Comparison of ENCODE assay signal across 13 cellular contexts in the genomic region with DNA sequence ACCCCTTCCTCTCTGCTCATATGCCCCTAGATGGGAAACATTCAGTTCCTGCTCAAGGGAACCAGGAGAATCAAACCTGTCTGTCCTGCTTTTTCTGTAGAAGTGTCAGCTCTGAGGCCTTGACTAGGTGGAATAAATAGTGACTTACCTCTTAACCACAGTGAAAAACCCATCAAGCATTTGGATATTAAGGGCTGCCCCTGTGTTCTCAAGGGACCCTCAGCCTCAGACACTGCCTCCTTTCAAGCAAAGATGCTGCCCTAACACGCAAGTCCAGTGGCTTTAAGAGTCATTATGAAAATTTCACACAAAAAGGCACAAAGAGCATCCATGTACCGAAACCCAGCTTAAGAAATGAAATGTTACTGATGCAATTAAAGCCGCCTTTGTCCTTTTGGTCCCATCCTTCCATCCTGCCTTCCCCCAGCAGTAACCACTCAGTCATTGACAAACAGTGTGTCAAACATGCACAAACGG.
A peak's percentile ranks its signal among the peaks of the same experiment; 100 is the strongest.
DNase-seq lines count a peak whose midpoint lies in the region; ATAC-seq and TF ChIP-seq lines count a peak whose summit lies in the region.
"Had no signal": no experiment of that assay in that cellular context is flagged by ENCODE, and none has a peak within 500 bp of the region (broad histone marks: within the 10 kb centered on the region; RNA-seq: fewer than 3 reads in every experiment).

No MANE protein-coding gene starts in this region.

- TF ChIP-seq CTCF in epithelial cell of esophagus (IDR thresholded peaks at IDR 0.05; ENCODE audit: insufficient read depth, low read depth, low read length, missing control alignments), result no peak
- TF ChIP-seq CTCF in upper lobe of right lung (IDR thresholded peaks at IDR 0.05), result no peak
- no peak for TF ChIP-seq CTCF in osteocyte (IDR thresholded peaks at IDR 0.05)

- ATAC-seq in HG02884 (IDR thresholded peaks at IDR 0.05; ENCODE audit: unreplicated experiment), result peak; percentile 72
- ATAC-seq in upper lobe of right lung, result no peak
- ATAC-seq in activated T-helper 17 cell treated with anti-CD3 and anti-CD28 coated beads, Interleukin-2, amount 50 U/mL, for 72 hours (replicated peaks), result no peak

- H3K36me3 Mint-ChIP-seq in activated naive CD8-positive, alpha-beta T cell, result peaks cover 3% of the 10 kb centered on the region
- H3K36me3 Mint-ChIP-seq in activated naive CD8-positive, alpha-beta T cell treated with anti-CD3 and anti-CD28 coated beads for 36 hours, result no peaks in the 10 kb centered on the region
- H3K36me3 Mint-ChIP-seq in activated T-helper 17 cell treated with anti-CD3 and anti-CD28 coated beads, Interleukin-2, amount 50 U/mL, for 72 hours (ENCODE audit: low read depth), result no peaks in the 10 kb centered on the region
- no peaks in the 10 kb centered on the region for H3K36me3 Mint-ChIP-seq in osteocyte (ENCODE audit: unreplicated experiment)
- H3K36me3 Mint-ChIP-seq in activated CD4-positive, alpha-beta T cell treated with anti-CD3 and anti-CD28 coated beads, Interleukin-2, amount 10 ng/mL, durations not matched to agents 24 days and 14 days (ENCODE audit: low read depth), result peaks cover 2% of the 10 kb centered on the region

- peak overlapping the region; percentile 12 for H3K4me3 Mint-ChIP-seq in activated naive CD8-positive, alpha-beta T cell
- no peak overlapping the region for H3K4me3 Mint-ChIP-seq in activated naive CD8-positive, alpha-beta T cell treated with anti-CD3 and anti-CD28 coated beads for 36 hours
- H3K4me3 Mint-ChIP-seq in activated T-helper 17 cell treated with anti-CD3 and anti-CD28 coated beads, Interleukin-2, amount 50 U/mL, for 72 hours, result no peak overlapping the region
- H3K4me3 Mint-ChIP-seq in osteocyte (ENCODE audit: unreplicated experiment), result no peak overlapping the region
- H3K4me3 Mint-ChIP-seq in activated CD4-positive, alpha-beta T cell treated with anti-CD3 and anti-CD28 coated beads, Interleukin-2, amount 10 ng/mL, durations not matched to agents 24 days and 14 days, result no peak overlapping the region
- H3K4me3 Mint-ChIP-seq: dendritic cell treated with granulocyte-macrophage colony-stimulating factor and Interleukin-4, amounts not matched to agents 40 ng/mL and 50 ng/mL, for 4 days had no signal

- no peak for DNase-seq in activated naive CD8-positive, alpha-beta T cell treated with anti-CD3 and anti-CD28 coated beads for 36 hours
- DNase-seq in epithelial cell of esophagus (ENCODE audit: low read depth), result peak; percentile 40
- DNase-seq in upper lobe of right lung, result no peak
- no peak for DNase-seq in osteocyte (ENCODE audit: extremely low spot score, unreplicated experiment)
- no peak for DNase-seq in activated CD4-positive, alpha-beta T cell treated with anti-CD3 and anti-CD28 coated beads, Interleukin-2, amount 10 ng/mL, durations not matched to agents 24 days and 14 days
- DNase-seq: DMS79, KG1, NCI-H2029 had no signal

- H3K4me1 ChIP-seq in upper lobe of right lung, result no peaks in the 10 kb centered on the region

- H3K4me3 ChIP-seq in epithelial cell of esophagus (ENCODE audit: low read length), result no peak overlapping the region
- H3K4me3 ChIP-seq in upper lobe of right lung, result no peak overlapping the region

- no peaks in the 10 kb centered on the region for H3K36me3 ChIP-seq in upper lobe of right lung

- H3K9me3 ChIP-seq in upper lobe of right lung, result no peaks in the 10 kb centered on the region

- intact Hi-C loops in upper lobe of right lung (cut with DNase I), result no loop called here
- intact Hi-C loops in activated CD4-positive, alpha-beta T cell treated with anti-CD3 and anti-CD28 coated beads, Interleukin-2, amount 10 ng/mL, durations not matched to agents 24 days and 14 days (cut with micrococcal nuclease), result no loop called here

- no peak overlapping the region for H3K27ac Mint-ChIP-seq in activated naive CD8-positive, alpha-beta T cell
- H3K27ac Mint-ChIP-seq in activated naive CD8-positive, alpha-beta T cell treated with anti-CD3 and anti-CD28 coated beads for 36 hours, result no peak overlapping the region
- no peak overlapping the region for H3K27ac Mint-ChIP-seq in activated T-helper 17 cell treated with anti-CD3 and anti-CD28 coated beads, Interleukin-2, amount 50 U/mL, for 72 hours
- H3K27ac Mint-ChIP-seq in osteocyte (ENCODE audit: unreplicated experiment), result no peak overlapping the region
- H3K27ac Mint-ChIP-seq in activated CD4-positive, alpha-beta T cell treated with anti-CD3 and anti-CD28 coated beads, Interleukin-2, amount 10 ng/mL, durations not matched to agents 24 days and 14 days, result no peak overlapping the region
- H3K27ac Mint-ChIP-seq: dendritic cell treated with granulocyte-macrophage colony-stimulating factor and Interleukin-4, amounts not matched to agents 40 ng/mL and 50 ng/mL, for 4 days had no signal

- H3K4me1 Mint-ChIP-seq in activated naive CD8-positive, alpha-beta T cell (ENCODE audit: low read depth), result peaks cover 47% of the 10 kb centered on the region
- peaks cover 22% of the 10 kb centered on the region for H3K4me1 Mint-ChIP-seq in activated naive CD8-positive, alpha-beta T cell treated with anti-CD3 and anti-CD28 coated beads for 36 hours
- H3K4me1 Mint-ChIP-seq in activated T-helper 17 cell treated with anti-CD3 and anti-CD28 coated beads, Interleukin-2, amount 50 U/mL, for 72 hours, result no peaks in the 10 kb centered on the region
- peaks cover 7% of the 10 kb centered on the region for H3K4me1 Mint-ChIP-seq in osteocyte (ENCODE audit: unreplicated experiment)
- H3K4me1 Mint-ChIP-seq in activated CD4-positive, alpha-beta T cell treated with anti-CD3 and anti-CD28 coated beads, Interleukin-2, amount 10 ng/mL, durations not matched to agents 24 days and 14 days, result peaks cover 6% of the 10 kb centered on the region

- H3K27me3 Mint-ChIP-seq in activated naive CD8-positive, alpha-beta T cell, result no peaks in the 10 kb centered on the region
- H3K27me3 Mint-ChIP-seq in activated naive CD8-positive, alpha-beta T cell treated with anti-CD3 and anti-CD28 coated beads for 36 hours, result no peaks in the 10 kb centered on the region
- H3K27me3 Mint-ChIP-seq in activated T-helper 17 cell treated with anti-CD3 and anti-CD28 coated beads, Interleukin-2, amount 50 U/mL, for 72 hours, result no peaks in the 10 kb centered on the region
- no peaks in the 10 kb centered on the region for H3K27me3 Mint-ChIP-seq in osteocyte (ENCODE audit: unreplicated experiment)
- H3K27me3 Mint-ChIP-seq in activated CD4-positive, alpha-beta T cell treated with anti-CD3 and anti-CD28 coated beads, Interleukin-2, amount 10 ng/mL, durations not matched to agents 24 days and 14 days, result peaks cover 2% of the 10 kb centered on the region

- no peaks in the 10 kb centered on the region for H3K9me3 Mint-ChIP-seq in activated naive CD8-positive, alpha-beta T cell (ENCODE audit: low read depth)
- no peaks in the 10 kb centered on the region for H3K9me3 Mint-ChIP-seq in activated naive CD8-positive, alpha-beta T cell treated with anti-CD3 and anti-CD28 coated beads for 36 hours
- no peaks in the 10 kb centered on the region for H3K9me3 Mint-ChIP-seq in activated T-helper 17 cell treated with anti-CD3 and anti-CD28 coated beads, Interleukin-2, amount 50 U/mL, for 72 hours
- H3K9me3 Mint-ChIP-seq in osteocyte (ENCODE audit: unreplicated experiment), result no peaks in the 10 kb centered on the region
- H3K9me3 Mint-ChIP-seq in activated CD4-positive, alpha-beta T cell treated with anti-CD3 and anti-CD28 coated beads, Interleukin-2, amount 10 ng/mL, durations not matched to agents 24 days and 14 days, result peaks cover 6% of the 10 kb centered on the region
- H3K9me3 Mint-ChIP-seq: dendritic cell treated with granulocyte-macrophage colony-stimulating factor and Interleukin-4, amounts not matched to agents 40 ng/mL and 50 ng/mL, for 4 days had no signal

- peak overlapping the region; percentile 30 for H3K27ac ChIP-seq in upper lobe of right lung
- H3K27ac ChIP-seq: 22Rv1 had no signal

- no peaks in the 10 kb centered on the region for H3K27me3 ChIP-seq in upper lobe of right lung
